Comparison of ENCODE assay signal across 11 cellular contexts in genomic region chr20:48686238-48687096, GRCh38.
A peak's percentile ranks its signal among the peaks of the same experiment; 100 is the strongest.
DNase-seq lines count a peak whose midpoint lies in the region; ATAC-seq, FAIRE-seq and TF ChIP-seq lines count a peak whose summit lies in the region.
"Had no signal": no experiment of that assay in that cellular context is flagged by ENCODE, and none has a peak within 500 bp of the region (broad histone marks: within the 10 kb centered on the region; RNA-seq: fewer than 3 reads in every experiment).

No MANE protein-coding gene starts in this region.

- no peaks in the 10 kb centered on the region for H3K27me3 ChIP-seq in CD4-positive, CD25-positive, alpha-beta regulatory T cell (ENCODE audit: control insufficient read depth, insufficient read depth, low read length)
- H3K27me3 ChIP-seq in H1 (replicated peaks in 1 of 4; ENCODE audit: control insufficient read depth in 3 of 4, extremely low read depth in 1 of 4, insufficient read depth in 3 of 4, low read length in 3 of 4) (no peaks in the 10 kb centered on the region), foreskin keratinocyte (peaks cover 23% of the 10 kb centered on the region)

- no peaks in the 10 kb centered on the region for H3K79me2 ChIP-seq in H1 (ENCODE audit: control insufficient read depth in 1 of 2, insufficient read depth in 2 of 2, low read length in 2 of 2)

- no peak overlapping the region for H3K4me2 ChIP-seq in H1 (ENCODE audit: insufficient read depth in 1 of 2, low read depth in 2 of 2, low read length in 2 of 2)

- H3K4me3 ChIP-seq in CD4-positive, CD25-positive, alpha-beta regulatory T cell (ENCODE audit: low read depth, low read length), result no peak overlapping the region
- no peak overlapping the region for H3K4me3 ChIP-seq in H1 (ENCODE audit: extremely low read depth in 1 of 4, insufficient read depth in 2 of 4, low read depth in 3 of 4, low read length in 4 of 4)

- H4K20me1 ChIP-seq in H1 (replicated peaks in 1 of 2; ENCODE audit: control insufficient read depth in 1 of 2, insufficient read depth in 2 of 2, low read length in 2 of 2), result no peaks in the 10 kb centered on the region

- TF ChIP-seq POLR2A in H1 (IDR thresholded peaks at IDR 0.05; ENCODE audit: control extremely low read depth in 1 of 2, low read depth in 2 of 2, low read length in 2 of 2), result no peak

- H3K36me3 ChIP-seq in CD4-positive, CD25-positive, alpha-beta regulatory T cell (ENCODE audit: control insufficient read depth, insufficient read depth, low read length), result peaks cover 98% of the 10 kb centered on the region
- no peaks in the 10 kb centered on the region for H3K36me3 ChIP-seq in H1 (ENCODE audit: control insufficient read depth in 2 of 4, insufficient read depth in 4 of 4, low read length in 3 of 4)

- H4K91ac ChIP-seq in H1 (replicated peaks; ENCODE audit: insufficient read length, low read length), result no peak overlapping the region

- no peak for TF ChIP-seq RAD21 in H1 (IDR thresholded peaks at IDR 0.05 in 1 of 2, conservative IDR thresholded peaks at IDR 0.05 in 1 of 2; ENCODE audit: low read depth in 2 of 2, low read length in 2 of 2)

- peaks cover 0 to 2% (median 0%) of the 10 kb centered on the region in 7 donors for H3K9me3 Mint-ChIP-seq in CD4-positive, CD25-positive, alpha-beta regulatory T cell
- H3K9me3 Mint-ChIP-seq in nephron, result no peaks in the 10 kb centered on the region

- TF ChIP-seq EP300 in H1 (IDR thresholded peaks at IDR 0.05; ENCODE audit: borderline replicate concordance in 1 of 2, low read depth in 2 of 2, low read length in 2 of 2), result no peak

- H3K4me1 Mint-ChIP-seq in CD4-positive, CD25-positive, alpha-beta regulatory T cell, result peaks cover 0 to 9% (median 7%) of the 10 kb centered on the region in 4 donors
- peaks cover 48% of the 10 kb centered on the region for H3K4me1 Mint-ChIP-seq in nephron

- 0 out of 2 replicates have a peak overlapping the region, but pooled peaks have one; percentile 27 for H2BK12ac ChIP-seq in H1 (ENCODE audit: low read depth, low read length)

- H3K23me2 ChIP-seq in H1 (ENCODE audit: low read depth, low read length), result no peaks in the 10 kb centered on the region; the same call in 1 of the 2 replicates

- FAIRE-seq in H1 (lab: Jason Lieb, UNC) (no peak), GM19239 (lab: Jason Lieb, UNC) (no peak)

- H3K4me3 Mint-ChIP-seq in CD4-positive, CD25-positive, alpha-beta regulatory T cell, result peak overlapping the region in 1 of 4 donors; percentile 56
- H3K4me3 Mint-ChIP-seq in nephron, result peak overlapping the region in 1 of 3 experiments; percentile 11

- H3K36me3 Mint-ChIP-seq in CD4-positive, CD25-positive, alpha-beta regulatory T cell, result peaks cover 59% of the 10 kb centered on the region
- no peaks in the 10 kb centered on the region for H3K36me3 Mint-ChIP-seq in nephron (ENCODE audit: low read depth)

- WGBS in H1 (ENCODE audit: extremely low coverage in 1 of 2, insufficient coverage in 1 of 2, insufficient read length in 1 of 2, insufficient replicate concordance in 2 of 2, low coverage in 1 of 2, low lambda C conversion rate in 2 of 2, missing lambda C conversion rate in 1 of 2), 2 experiments, result 83% methylated on average over 19 of the region's 19 CpGs; no CpG with 5 or more reads in 1 of the 2 experiments

- H3K23ac ChIP-seq in H1 (ENCODE audit: insufficient read length), result no peak overlapping the region

- POLR2A ChIA-PET in H1 (lab: Charles Lee; ENCODE audit: partially characterized antibody), result interaction anchor here (1.2 kb wide), 1 partner anchor 33 kb away, joined by 3 read pairs; no protein-coding TSS in a partner anchor

- H4K5ac ChIP-seq in H1 (ENCODE audit: insufficient read length, low read depth, low read length), result no peak overlapping the region

- no peak overlapping the region for H2BK15ac ChIP-seq in H1 (ENCODE audit: low read length)

- H3K4ac ChIP-seq in H1 (replicated peaks; ENCODE audit: insufficient read length, low read depth, low read length), result no peak overlapping the region

- no peak overlapping the region for H3K14ac ChIP-seq in H1 (ENCODE audit: insufficient read length)

- H3K27me3 Mint-ChIP-seq in CD4-positive, CD25-positive, alpha-beta regulatory T cell, result no peaks in the 10 kb centered on the region
- peaks cover 8% of the 10 kb centered on the region for H3K27me3 Mint-ChIP-seq in nephron (ENCODE audit: low read depth)

- ATAC-seq in CD4-positive, CD25-positive, alpha-beta regulatory T cell (ENCODE audit: low read depth in 2 of 2), result no peak
- ATAC-seq in foreskin keratinocyte, result no peak
- ATAC-seq in GM21737 (IDR thresholded peaks at IDR 0.05; ENCODE audit: unreplicated experiment), result no peak
- ATAC-seq: HCT116 had no signal

- no peak for TF ChIP-seq CTCF in H1 (IDR thresholded peaks at IDR 0.05; ENCODE audit: control extremely low read depth in 1 of 3, insufficient read depth in 1 of 3, low read depth in 1 of 3, low read length in 3 of 3)
- no peak for TF ChIP-seq CTCF in nephron (IDR thresholded peaks at IDR 0.05; ENCODE audit: unreplicated experiment in 3 of 3)
- no peak for TF ChIP-seq CTCF in foreskin keratinocyte (conservative IDR thresholded peaks at IDR 0.05)

- no peaks in the 10 kb centered on the region for H3K9me3 ChIP-seq in CD4-positive, CD25-positive, alpha-beta regulatory T cell (ENCODE audit: control insufficient read depth in 2 of 2, low read length in 2 of 2)
- H3K9me3 ChIP-seq in H1 (ENCODE audit: insufficient read depth in 2 of 2, low read depth in 1 of 2, low read length in 1 of 2), result no peaks in the 10 kb centered on the region

- H3K79me1 ChIP-seq in H1 (ENCODE audit: low read depth, low read length), result no peaks in the 10 kb centered on the region

- H2BK120ac ChIP-seq in H1 (replicated peaks; ENCODE audit: low read depth, low read length), result no peak overlapping the region

- CTCF ChIA-PET in H1 (lab: Charles Lee; ENCODE audit: partially characterized antibody), result interaction anchor here (0.7 to 2.5 kb wide), 7 partner anchors 11 to 1536 kb away, joined by 3 to 15 read pairs (median 4); no protein-coding TSS in a partner anchor

- H2BK5ac ChIP-seq in H1 (ENCODE audit: low read depth, low read length), result peak overlapping the region; percentile 35; the same call in 1 of the 2 replicates

- no peak overlapping the region for H2AFZ ChIP-seq in H1 (ENCODE audit: low read length)

- no peak for DNase-seq in CD4-positive, CD25-positive, alpha-beta regulatory T cell
- DNase-seq in NCI-H82 (lab: John Stamatoyannopoulos, UW) (peak; percentile 75), H1 (ENCODE audit: low read depth in 1 of 2, low spot score in 2 of 2) (no peak), GM19239 (ENCODE audit: insufficient read length, low spot score) (no peak), foreskin keratinocyte (no peak)
- DNase-seq in stimulated activated CD4-positive, alpha-beta T cell treated with anti-CD3 and anti-CD28 coated beads, Interleukin-1b, Interleukin-23, amount 100 ng/mL, for 48 hours, result no peak
- DNase-seq: GDM1, NCI-H1048 had no signal

- H3K56ac ChIP-seq in H1 (replicated peaks; ENCODE audit: insufficient read length, low read depth, low read length), result no peak overlapping the region

- H3K27ac ChIP-seq in CD4-positive, CD25-positive, alpha-beta regulatory T cell (ENCODE audit: insufficient read depth, low read length, poor library complexity, severe bottlenecking), result no peak overlapping the region
- H3K27ac ChIP-seq in H1 (ENCODE audit: low read depth, low read length) (no peak overlapping the region; the same call in 1 of the 2 replicates), foreskin keratinocyte (no peak overlapping the region)

- H4K8ac ChIP-seq in H1 (ENCODE audit: extremely low read depth, insufficient read depth, low read length), result no peak overlapping the region; the same call in 1 of the 2 replicates

- no peak overlapping the region; the same call in 1 of the 2 replicates for H2AK5ac ChIP-seq in H1 (ENCODE audit: low read depth, low read length)

- peak overlapping the region in 2 of 3 donors; percentile 11 to 26 for H3K27ac Mint-ChIP-seq in CD4-positive, CD25-positive, alpha-beta regulatory T cell
- H3K27ac Mint-ChIP-seq in nephron, result peak overlapping the region in 2 of 3 experiments; percentile 73 to 84

- no peak overlapping the region for H3K9ac ChIP-seq in H1 (replicated peaks in 1 of 4; ENCODE audit: extremely low read depth in 1 of 4, low read depth in 3 of 4, low read length in 3 of 4)

- H3K4me1 ChIP-seq in CD4-positive, CD25-positive, alpha-beta regulatory T cell (ENCODE audit: control insufficient read depth, insufficient read depth, low read length, poor library complexity, severe bottlenecking), result no peaks in the 10 kb centered on the region
- H3K4me1 ChIP-seq in H1 (replicated peaks in 1 of 4; ENCODE audit: control insufficient read depth in 3 of 4, insufficient read depth in 4 of 4, low read length in 3 of 4) (peaks cover 10 to 24% (median 15%) of the 10 kb centered on the region in 4 experiments), foreskin keratinocyte (no peaks in the 10 kb centered on the region)

- H3K18ac ChIP-seq in H1 (ENCODE audit: extremely low read depth, low read length), result no peak overlapping the region

- H2BK20ac ChIP-seq in H1 (ENCODE audit: low read length), result no peak overlapping the region

TF ChIP-seq in H1, 55 proteins besides CTCF, POLR2A, EP300 and RAD21:
- TF ChIP-seq SAP30 (IDR thresholded peaks at IDR 0.05; ENCODE audit: insufficient read depth, insufficient replicate concordance, low read length) (no peak), RNF2 (IDR thresholded peaks at IDR 0.05; ENCODE audit: borderline replicate concordance, low read depth, low read length, missing control alignments, poor library complexity, severe bottlenecking) (no peak), POLR2AphosphoS5 (IDR thresholded peaks at IDR 0.05; ENCODE audit: low read depth, low read length) (no peak), CTBP2 (IDR thresholded peaks at IDR 0.05; ENCODE audit: borderline replicate concordance, insufficient read depth, insufficient read length, low read length) (no peak), NANOG (IDR thresholded peaks at IDR 0.05; ENCODE audit: insufficient read depth, low read depth, low read length, poor library complexity, severe bottlenecking) (no peak), CHD1 (IDR thresholded peaks at IDR 0.05; ENCODE audit: low read depth, low read length) (no peak), CEBPB (IDR thresholded peaks at IDR 0.05; ENCODE audit: low read depth, low read length) (no peak)
